Comparison of ENCODE assay signal across 8 cellular contexts in genomic region chr3:32501785-32502088, GRCh38. TPM values are rescaled to one million over a fixed set of nuclear protein-coding genes. Genes with fewer than 3 reads are reported as not detected.
A peak's percentile ranks its signal among the peaks of the same experiment; 100 is the strongest.
DNase-seq lines count a peak whose midpoint lies in the region; ATAC-seq and TF ChIP-seq lines count a peak whose summit lies in the region.

No MANE protein-coding gene starts in this region.

- peak overlapping the region; percentile 73 to 96 (median 87) for H3K4me2 ChIP-seq in BLaER1 treated with 17β-estradiol and CSF1 and Interleukin-3, amounts not matched to agents 10 nM and 100 nM

- TF ChIP-seq POLR2A in breast epithelium (IDR thresholded peaks at IDR 0.05), result no peak

- peaks cover 14 to 49% (median 46%) of the 10 kb centered on the region in 11 experiments; a peak in 20 of 22 replicates for H4K20me1 ChIP-seq in BLaER1 treated with 17β-estradiol and CSF1 and Interleukin-3, amounts not matched to agents 10 nM and 100 nM

- H3K27ac ChIP-seq in BLaER1 treated with 17β-estradiol and CSF1 and Interleukin-3, amounts not matched to agents 10 nM and 100 nM, result peak overlapping the region; percentile 91 to 99 (median 98)
- H3K27ac ChIP-seq in breast epithelium, result peak overlapping the region; percentile 96 to 98

- H3K36me3 ChIP-seq in BLaER1 treated with 17β-estradiol and CSF1 and Interleukin-3, amounts not matched to agents 10 nM and 100 nM, result peaks cover 8 to 36% (median 11%) of the 10 kb centered on the region in 11 experiments; a peak in 15 of 22 replicates
- H3K36me3 ChIP-seq in breast epithelium (no peaks in the 10 kb centered on the region), mucosa of stomach (ENCODE audit: control insufficient read depth, insufficient read depth, low read length) (no peaks in the 10 kb centered on the region)

- H3K4me1 ChIP-seq in BLaER1 treated with 17β-estradiol and CSF1 and Interleukin-3, amounts not matched to agents 10 nM and 100 nM, result peaks cover 45 to 77% (median 55%) of the 10 kb centered on the region in 10 experiments
- H3K4me1 ChIP-seq in breast epithelium (no peaks in the 10 kb centered on the region), mucosa of stomach (ENCODE audit: control insufficient read depth, insufficient read depth, low read length) (no peaks in the 10 kb centered on the region)

- no peak for TF ChIP-seq CTCF in breast epithelium (IDR thresholded peaks at IDR 0.05)

- peaks cover 0 to 5% (median 0%) of the 10 kb centered on the region in 11 experiments; a peak in 2 of 22 replicates for H3K9me3 ChIP-seq in BLaER1 treated with 17β-estradiol and CSF1 and Interleukin-3, amounts not matched to agents 10 nM and 100 nM (replicated peaks in 1 of 11)
- no peaks in the 10 kb centered on the region for H3K9me3 ChIP-seq in breast epithelium
- no peaks in the 10 kb centered on the region for H3K9me3 ChIP-seq in mucosa of stomach (ENCODE audit: control insufficient read depth, low read length)

- ATAC-seq in HG03066 (IDR thresholded peaks at IDR 0.05; ENCODE audit: low read depth, unreplicated experiment) (peak; percentile 4), GM18519 (IDR thresholded peaks at IDR 0.05; ENCODE audit: low FRiP score, unreplicated experiment) (no peak), HG03025 (IDR thresholded peaks at IDR 0.05; ENCODE audit: low FRiP score, unreplicated experiment) (no peak)

- H3K27me3 ChIP-seq in BLaER1 treated with 17β-estradiol and CSF1 and Interleukin-3, amounts not matched to agents 10 nM and 100 nM, result no peaks in the 10 kb centered on the region
- H3K27me3 ChIP-seq in breast epithelium, result no peaks in the 10 kb centered on the region
- H3K27me3 ChIP-seq in mucosa of stomach (ENCODE audit: control insufficient read depth, insufficient read depth, low read length), result no peaks in the 10 kb centered on the region

- intact Hi-C loops in breast epithelium (cut with DNase I; ENCODE audit: low total_unique reads), result no loop called here

- DNase-seq in breast epithelium (ENCODE audit: low spot score in 2 of 2) (no peak), NCI-H2171 (lab: John Stamatoyannopoulos, UW) (no peak)
- no peak for DNase-seq in stimulated activated CD4-positive, alpha-beta T cell treated with anti-CD3 and anti-CD28 coated beads, Interleukin-1b, Interleukin-23, amount 100 ng/mL, for 48 hours

- peak overlapping the region; percentile 81 to 98 (median 90) for H3K4me3 ChIP-seq in BLaER1 treated with 17β-estradiol and CSF1 and Interleukin-3, amounts not matched to agents 10 nM and 100 nM
- H3K4me3 ChIP-seq in breast epithelium (peak overlapping the region; percentile 87 to 95 (median 90)), mucosa of stomach (ENCODE audit: low read length) (peak overlapping the region; percentile 51)

- H3K9ac ChIP-seq in BLaER1 treated with 17β-estradiol and CSF1 and Interleukin-3, amounts not matched to agents 10 nM and 100 nM, result peak overlapping the region; percentile 88 to 98 (median 97)
- H3K9ac ChIP-seq in mucosa of stomach (ENCODE audit: low read length), result peak overlapping the region; percentile 81

RNA-seq across cellular contexts. Expression of gene CMTM6, which starts 0.9 kb away (rescaled TPM):
- total RNA-seq in breast epithelium, result 100 to 1,000 TPM in 1 of 3 donors, 10 to 100 TPM in 2; 52.6 to 151 (median 89.5) TPM
